Comparison of ENCODE assay signal across 33 cellular contexts in genomic region chr13:34758628-34759027, GRCh38.
"Had no signal": no experiment of that assay in that cellular context is flagged by ENCODE, and none has a peak within 500 bp of the region (broad histone marks: within the 10 kb centered on the region; RNA-seq: fewer than 3 reads in every experiment).

No MANE protein-coding gene starts in this region.

- H3K4me3 ChIP-seq: MG63 had no signal

- H3K36me3 ChIP-seq: MG63 had no signal

- H3K9me3 ChIP-seq: MG63 had no signal

- DNase-seq: Karpas-422, Kasumi-1, KG1, MG63, MM.1S, MV-4-11, NCI-H1048, NCI-H1092, NCI-H1092 treated with DMSO at 0.1 percent for 48 hours, NCI-H1105, NCI-H1105 treated with DMSO at 0.1 percent for 48 hours, NCI-H1417, NCI-H1417 treated with DMSO at 0.1 percent for 48 hours, NCI-H1436, NCI-H1436 treated with DMSO at 0.1 percent for 48 hours, NCI-H146, NCI-H1694, NCI-H1694 treated with DMSO at 0.1 percent for 48 hours, NCI-H187, NCI-H187 treated with DMSO at 0.1 percent for 48 hours, NCI-H1930, NCI-H2029, NCI-H2029 treated with DMSO at 0.1 percent for 48 hours, NCI-H2081, NCI-H2081 treated with DMSO at 0.1 percent for 48 hours, NCI-H2107, NCI-H2171, NCI-H2171 treated with DMSO at 0.1 percent for 48 hours, NCI-H2227 treated with DMSO at 0.1 percent for 48 hours, NCI-H226, NCI-H345, NCI-H446 treated with DMSO at 0.1 percent for 48 hours, NCI-H510A had no signal
